In the genomic region with DNA sequence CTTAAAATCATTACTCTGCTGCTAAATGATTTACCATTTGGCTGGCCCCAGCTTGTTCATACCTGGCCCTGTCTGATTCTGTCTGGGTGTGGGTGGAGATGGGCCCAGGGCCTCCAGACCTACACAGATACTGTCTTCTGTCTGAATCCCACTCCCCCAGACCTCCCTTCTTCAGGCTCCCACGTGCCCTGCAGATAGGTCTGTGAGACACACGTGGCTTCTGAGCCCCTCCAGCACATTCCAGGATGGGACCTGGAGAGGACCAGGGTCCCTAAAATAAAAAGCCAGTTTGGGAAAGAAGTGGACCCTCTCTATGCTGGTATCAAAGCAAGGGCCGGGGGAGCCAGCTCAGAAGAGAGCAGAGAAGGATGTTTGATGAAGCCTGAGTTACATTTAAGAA, we compare ENCODE assay signal across 38 cellular contexts. TPM values are rescaled to one million over a fixed set of nuclear protein-coding genes. Genes with fewer than 3 reads are reported as not detected.
"Had no signal": no experiment of that assay in that cellular context is flagged by ENCODE, and none has a peak within 500 bp of the region (broad histone marks: within the 10 kb centered on the region; RNA-seq: fewer than 3 reads in every experiment).

No MANE protein-coding gene starts in this region.

- H3K4me1 Mint-ChIP-seq: activated B cell treated with CpG ODN at 0.5 μM for 24 hours; activated CD4-positive, alpha-beta T cell treated with anti-CD3 and anti-CD28 coated beads, Interleukin-2, amount 10 ng/mL, durations not matched to agents 24 days and 14 days; activated naive CD4-positive, alpha-beta T cell treated with anti-CD3 and anti-CD28 coated beads, Interleukin-2, amount 10 ng/mL, durations not matched to agents 7 days and 5 days; activated naive CD4-positive, alpha-beta T cell treated with anti-CD3 and anti-CD28 coated beads, Interleukin-2, amount 50 U/mL, for 24 hours; activated naive CD8-positive, alpha-beta T cell treated with anti-CD3 and anti-CD28 coated beads, Interleukin-2, amount 10 ng/mL, durations not matched to agents 7 days and 5 days; brain had no signal

- H3K27ac Mint-ChIP-seq: activated B cell treated with CpG ODN at 0.5 μM for 24 hours; activated CD4-positive, alpha-beta memory T cell treated with anti-CD3 and anti-CD28 coated beads for 36 hours; activated CD4-positive, alpha-beta T cell treated with anti-CD3 and anti-CD28 coated beads, Interleukin-2, amount 10 ng/mL, durations not matched to agents 24 days and 14 days; activated CD8-positive, alpha-beta T cell treated with anti-CD3 and anti-CD28 coated beads for 36 hours; activated naive CD4-positive, alpha-beta T cell treated with anti-CD3 and anti-CD28 coated beads, Interleukin-2, amount 10 ng/mL, durations not matched to agents 7 days and 5 days; activated naive CD4-positive, alpha-beta T cell treated with anti-CD3 and anti-CD28 coated beads, Interleukin-2, amount 50 U/mL, for 24 hours; activated naive CD8-positive, alpha-beta T cell; activated naive CD8-positive, alpha-beta T cell treated with anti-CD3 and anti-CD28 coated beads, Interleukin-2, amount 10 ng/mL, durations not matched to agents 7 days and 5 days; activated naive CD8-positive, alpha-beta T cell treated with anti-CD3 and anti-CD28 coated beads, Interleukin-2, amount 50 U/mL, for 24 hours; activated T-helper 2 cell treated with anti-CD3 and anti-CD28 coated beads, Interferon-gamma antibody, Interleukin-2, Interleukin-4, amounts not matched to agents 10 μg/mL and 5 μg/mL and 100 μg/mL, durations not matched to agents 14 hours and 24 hours and 36 hours; brain; T-helper 1 cell treated with Interleukin-12 subunit alpha and Interleukin-12 subunit beta and Interleukin-4 antibody, amounts not matched to agents 30 μg/mL and 1 μg/mL, for 36 hours; T-helper 2 cell treated with Interferon-gamma antibody and Interleukin-4, amounts not matched to agents 5 μg/mL and 100 μg/mL, for 36 hours had no signal

- H3K36me3 Mint-ChIP-seq: activated CD4-positive, alpha-beta memory T cell treated with anti-CD3 and anti-CD28 coated beads for 36 hours; activated naive CD4-positive, alpha-beta T cell treated with anti-CD3 and anti-CD28 coated beads, Interleukin-2, amount 10 ng/mL, durations not matched to agents 7 days and 5 days; activated naive CD4-positive, alpha-beta T cell treated with anti-CD3 and anti-CD28 coated beads, Interleukin-2, amount 50 U/mL, for 24 hours; activated naive CD8-positive, alpha-beta T cell; activated naive CD8-positive, alpha-beta T cell treated with anti-CD3 and anti-CD28 coated beads, Interleukin-2, amount 10 ng/mL, durations not matched to agents 7 days and 5 days; brain had no signal

- H3K27ac ChIP-seq: ascending aorta, cardiac muscle cell, VCaP had no signal

- H3K9me3 ChIP-seq: ascending aorta had no signal

- H3K27me3 ChIP-seq: ascending aorta, cardiac muscle cell had no signal

- H3K36me3 ChIP-seq: ascending aorta, cardiac muscle cell had no signal

- H3K27me3 Mint-ChIP-seq: activated CD4-positive, alpha-beta memory T cell treated with anti-CD3 and anti-CD28 coated beads for 36 hours; activated naive CD4-positive, alpha-beta T cell treated with anti-CD3 and anti-CD28 coated beads, Interleukin-2, amount 10 ng/mL, durations not matched to agents 7 days and 5 days; activated naive CD4-positive, alpha-beta T cell treated with anti-CD3 and anti-CD28 coated beads, Interleukin-2, amount 50 U/mL, for 24 hours; activated naive CD8-positive, alpha-beta T cell treated with anti-CD3 and anti-CD28 coated beads, Interleukin-2, amount 50 U/mL, for 24 hours; central memory CD8-positive, alpha-beta T cell had no signal

- H3K4me3 ChIP-seq: ascending aorta, cardiac muscle cell had no signal

- FAIRE-seq: bronchial epithelial cell, TTC549 had no signal

- H3K4me1 ChIP-seq: ascending aorta had no signal

- DNase-seq: activated B cell treated with CpG ODN at 0.5 μM for 24 hours; activated CD4-positive, alpha-beta memory T cell treated with anti-CD3 and anti-CD28 coated beads for 36 hours; activated CD4-positive, alpha-beta T cell treated with anti-CD3 and anti-CD28 coated beads for 4 hours; activated CD4-positive, alpha-beta T cell treated with anti-CD3 and anti-CD28 coated beads, Interleukin-2, amount 10 ng/mL, durations not matched to agents 24 days and 14 days; activated CD4-positive, alpha-beta T cell treated with anti-CD3 and anti-CD28 coated beads, Interleukin-2, amount 50 U/mL, for 1 hour; activated CD4-positive, alpha-beta T cell treated with anti-CD3 and anti-CD28 coated beads, Interleukin-2, amount 50 U/mL, for 4 hours; activated CD4-positive, CD25-positive, alpha-beta regulatory T cell treated with anti-CD3 and anti-CD28 coated beads, Interleukin-2, amount 50 U/mL, for 72 hours; activated CD8-positive, alpha-beta memory T cell treated with anti-CD3 and anti-CD28 coated beads, Interleukin-2, amount 50 U/mL, for 4 hours; activated CD8-positive, alpha-beta T cell treated with anti-CD3 and anti-CD28 coated beads for 36 hours; activated effector memory CD4-positive, alpha-beta T cell treated with Interleukin-2 at 50 U/mL for 16 hours; activated gamma-delta T cell; activated naive CD4-positive, alpha-beta T cell treated with anti-CD3 and anti-CD28 coated beads, Interleukin-2, amount 10 ng/mL, durations not matched to agents 7 days and 5 days; activated naive CD4-positive, alpha-beta T cell treated with Interleukin-2 at 50 U/mL for 16 hours; activated naive CD8-positive, alpha-beta T cell treated with anti-CD3 and anti-CD28 coated beads, Interleukin-2, amount 10 ng/mL, durations not matched to agents 7 days and 5 days; activated naive CD8-positive, alpha-beta T cell treated with anti-CD3 and anti-CD28 coated beads, Interleukin-2, amount 50 U/mL, for 24 hours; activated T-cell treated with anti-CD3 and anti-CD28 coated beads for 4 hours; activated T-cell treated with anti-CD3 and anti-CD28 coated beads, Interleukin-2, amount 50 U/mL, for 1 hour; activated T-cell treated with anti-CD3 and anti-CD28 coated beads, Interleukin-2, amount 50 U/mL, for 4 hours; activated T-cell treated with anti-CD3 and anti-CD28 coated beads, Interleukin-2, amount 50 U/mL, for 72 hours; amygdala; anterior cingulate cortex; caudate nucleus; T-helper 1 cell; T-helper 2 cell; T-helper 9 cell had no signal

- ATAC-seq: activated CD8-positive, alpha-beta T cell treated with anti-CD3 and anti-CD28 coated beads for 36 hours; activated naive CD8-positive, alpha-beta T cell treated with anti-CD3 and anti-CD28 coated beads, Interleukin-2, amount 50 U/mL, for 24 hours; activated T-cell treated with anti-CD3 and anti-CD28 coated beads, Interleukin-2, amount 50 U/mL, for 4 hours; activated T-cell treated with anti-CD3 and anti-CD28 coated beads, Interleukin-2, amount 50 U/mL, for 72 hours had no signal

- H3K4me3 Mint-ChIP-seq: activated B cell treated with CpG ODN at 0.5 μM for 24 hours; activated CD4-positive, alpha-beta memory T cell treated with anti-CD3 and anti-CD28 coated beads for 36 hours; activated CD4-positive, alpha-beta T cell treated with anti-CD3 and anti-CD28 coated beads, Interleukin-2, amount 10 ng/mL, durations not matched to agents 24 days and 14 days; activated CD8-positive, alpha-beta T cell treated with anti-CD3 and anti-CD28 coated beads for 36 hours; activated naive CD4-positive, alpha-beta T cell treated with anti-CD3 and anti-CD28 coated beads, Interleukin-2, amount 10 ng/mL, durations not matched to agents 7 days and 5 days; activated naive CD4-positive, alpha-beta T cell treated with anti-CD3 and anti-CD28 coated beads, Interleukin-2, amount 50 U/mL, for 24 hours; activated naive CD8-positive, alpha-beta T cell; activated naive CD8-positive, alpha-beta T cell treated with anti-CD3 and anti-CD28 coated beads, Interleukin-2, amount 10 ng/mL, durations not matched to agents 7 days and 5 days; activated naive CD8-positive, alpha-beta T cell treated with anti-CD3 and anti-CD28 coated beads, Interleukin-2, amount 50 U/mL, for 24 hours; activated T-cell treated with anti-CD3 and anti-CD28 coated beads, Interleukin-2, amount 50 U/mL, for 4 hours; activated T-cell treated with anti-CD3 and anti-CD28 coated beads, Interleukin-2, amount 50 U/mL, for 72 hours; brain; central memory CD8-positive, alpha-beta T cell; T-helper 1 cell treated with Interleukin-12 subunit alpha and Interleukin-12 subunit beta and Interleukin-4 antibody, amounts not matched to agents 30 μg/mL and 1 μg/mL, for 36 hours; T-helper 2 cell treated with Interferon-gamma antibody and Interleukin-4, amounts not matched to agents 5 μg/mL and 100 μg/mL, for 36 hours had no signal

- H3K9me3 Mint-ChIP-seq: activated B cell treated with CpG ODN at 0.5 μM for 24 hours; activated CD4-positive, alpha-beta memory T cell treated with anti-CD3 and anti-CD28 coated beads for 36 hours; activated CD4-positive, alpha-beta T cell treated with anti-CD3 and anti-CD28 coated beads, Interleukin-2, amount 10 ng/mL, durations not matched to agents 24 days and 14 days; activated CD8-positive, alpha-beta T cell treated with anti-CD3 and anti-CD28 coated beads for 36 hours; activated naive CD4-positive, alpha-beta T cell treated with anti-CD3 and anti-CD28 coated beads, Interleukin-2, amount 10 ng/mL, durations not matched to agents 7 days and 5 days; activated naive CD4-positive, alpha-beta T cell treated with anti-CD3 and anti-CD28 coated beads, Interleukin-2, amount 50 U/mL, for 24 hours; activated naive CD8-positive, alpha-beta T cell treated with anti-CD3 and anti-CD28 coated beads, Interleukin-2, amount 10 ng/mL, durations not matched to agents 7 days and 5 days; activated naive CD8-positive, alpha-beta T cell treated with anti-CD3 and anti-CD28 coated beads, Interleukin-2, amount 50 U/mL, for 24 hours; activated T-cell treated with anti-CD3 and anti-CD28 coated beads, Interleukin-2, amount 50 U/mL, for 4 hours; activated T-cell treated with anti-CD3 and anti-CD28 coated beads, Interleukin-2, amount 50 U/mL, for 72 hours; activated T-helper 2 cell treated with anti-CD3 and anti-CD28 coated beads, Interferon-gamma antibody, Interleukin-2, Interleukin-4, amounts not matched to agents 10 μg/mL and 5 μg/mL and 100 μg/mL, durations not matched to agents 14 hours and 24 hours and 36 hours; central memory CD8-positive, alpha-beta T cell; T-helper 1 cell treated with Interleukin-12 subunit alpha and Interleukin-12 subunit beta and Interleukin-4 antibody, amounts not matched to agents 30 μg/mL and 1 μg/mL, for 36 hours; T-helper 2 cell treated with Interferon-gamma antibody and Interleukin-4, amounts not matched to agents 5 μg/mL and 100 μg/mL, for 36 hours had no signal

RNA-seq across cellular contexts. Expression of a gene that starts 14.6 kb away (rescaled TPM):
- total RNA-seq: activated B cell treated with CpG ODN at 0.5 μM for 24 hours; activated CD4-positive, alpha-beta T cell treated with anti-CD3 and anti-CD28 coated beads, Interleukin-2, amount 10 ng/mL, durations not matched to agents 24 days and 14 days; activated CD8-positive, alpha-beta memory T cell treated with anti-CD3 and anti-CD28 coated beads for 36 hours; activated CD8-positive, alpha-beta T cell treated with anti-CD3 and anti-CD28 coated beads for 36 hours; ascending aorta had no signal
